ENCODE assay signal across 17 cellular contexts in the genomic region with DNA sequence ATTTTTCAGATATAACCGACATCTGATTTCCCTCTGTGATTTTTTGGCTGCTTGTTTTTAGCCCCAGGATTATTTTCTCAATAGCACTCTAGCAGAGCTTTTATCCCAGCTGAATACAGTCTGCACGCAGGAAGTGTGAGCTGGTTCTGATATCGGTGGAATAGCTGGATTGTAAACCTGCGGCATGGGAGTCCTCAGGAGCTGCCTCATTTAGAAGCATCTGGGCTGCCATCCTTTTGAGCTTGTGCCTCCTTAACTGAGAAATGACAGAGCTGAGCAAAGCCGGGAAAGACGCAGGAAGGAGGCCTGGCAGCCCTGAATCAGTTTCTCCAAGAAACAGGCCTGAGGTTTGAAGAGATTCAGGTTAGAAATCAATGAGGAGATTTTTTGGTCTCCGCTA.
"Had no signal": no experiment of that assay in that cellular context is flagged by ENCODE, and none has a peak within 500 bp of the region (broad histone marks: within the 10 kb centered on the region; RNA-seq: fewer than 3 reads in every experiment).

No MANE protein-coding gene starts in this region.

- DNase-seq: dermis blood vessel endothelial cell; effector CD4-positive, alpha-beta T cell; effector memory CD4-positive, alpha-beta T cell; foreskin keratinocyte; heart left ventricle; hypothalamus; immature natural killer cell; islet precursor cell; kidney; kidney glomerular epithelial cell; left colon; left ventricle myocardium inferior; mammary epithelial cell; mesenchymal stem cell; midbrain had no signal

- H3K9me3 Mint-ChIP-seq: immature natural killer cell had no signal

- H3K27ac Mint-ChIP-seq: immature natural killer cell had no signal

- H3K36me3 Mint-ChIP-seq: immature natural killer cell had no signal

- H3K4me3 Mint-ChIP-seq: immature natural killer cell had no signal

- ATAC-seq: foreskin keratinocyte, gastroesophageal sphincter, heart left ventricle, left colon, left lobe of liver had no signal
